Comparison of ENCODE assay signal across 17 cellular contexts in genomic region chr2:121697108-121697631, GRCh38. TPM values are rescaled to one million over a fixed set of nuclear protein-coding genes. Genes with fewer than 3 reads are reported as not detected.
DNase-seq lines count a peak whose midpoint lies in the region; ATAC-seq, FAIRE-seq and TF ChIP-seq lines count a peak whose summit lies in the region.
"Had no signal": no experiment of that assay in that cellular context is flagged by ENCODE, and none has a peak within 500 bp of the region (broad histone marks: within the 10 kb centered on the region; RNA-seq: fewer than 3 reads in every experiment).

No MANE protein-coding gene starts in this region.

- H3K9me1 ChIP-seq in keratinocyte (ENCODE audit: control insufficient read depth, extremely low read depth, insufficient read depth, low read length), result no peaks in the 10 kb centered on the region

- H3K79me2 ChIP-seq in keratinocyte (ENCODE audit: control insufficient read depth, insufficient read depth, low read length), result no peaks in the 10 kb centered on the region
- no peaks in the 10 kb centered on the region for H3K79me2 ChIP-seq in smooth muscle cell (ENCODE audit: low read depth)

- H3K36me3 Mint-ChIP-seq in activated CD4-positive, alpha-beta T cell treated with anti-CD3 and anti-CD28 coated beads, Interleukin-2, amount 10 ng/mL, durations not matched to agents 24 days and 14 days (ENCODE audit: low read depth), result no peaks in the 10 kb centered on the region
- H3K36me3 Mint-ChIP-seq in T-helper 17 cell (ENCODE audit: low read depth) (peaks cover 2% of the 10 kb centered on the region), osteocyte (ENCODE audit: unreplicated experiment) (no peaks in the 10 kb centered on the region)

- DNase-seq in activated CD4-positive, alpha-beta T cell treated with anti-CD3 and anti-CD28 coated beads, Interleukin-2, amount 10 ng/mL, durations not matched to agents 24 days and 14 days, result no peak
- DNase-seq in activated CD4-positive, alpha-beta T cell treated with anti-CD3 and anti-CD28 coated beads for 4 hours, result no peak
- DNase-seq in T-helper 17 cell (no peak), keratinocyte (ENCODE audit: low read depth, low spot score) (no peak), smooth muscle cell (lab: John Stamatoyannopoulos, UW; ENCODE audit: unreplicated experiment) (no peak), osteocyte (ENCODE audit: extremely low spot score, unreplicated experiment) (no peak), HEK293T (ENCODE audit: extremely low spot score) (no peak)
- DNase-seq: DMS53, KG1, NCI-H2081 treated with DMSO at 0.1 percent for 48 hours, substantia nigra had no signal

- no peak for FAIRE-seq in keratinocyte (lab: Jason Lieb, UNC)
- FAIRE-seq: A204.1, endometrium, GM12878 had no signal

- H3K9me3 Mint-ChIP-seq in activated CD4-positive, alpha-beta T cell treated with anti-CD3 and anti-CD28 coated beads, Interleukin-2, amount 10 ng/mL, durations not matched to agents 24 days and 14 days, result no peaks in the 10 kb centered on the region
- H3K9me3 Mint-ChIP-seq in osteocyte (ENCODE audit: unreplicated experiment), result no peaks in the 10 kb centered on the region
- H3K9me3 Mint-ChIP-seq: GM23338; T-helper 1 cell treated with Interleukin-12 subunit alpha and Interleukin-12 subunit beta and Interleukin-4 antibody, amounts not matched to agents 30 μg/mL and 1 μg/mL, for 36 hours had no signal

- H3K27ac Mint-ChIP-seq in activated CD4-positive, alpha-beta T cell treated with anti-CD3 and anti-CD28 coated beads, Interleukin-2, amount 10 ng/mL, durations not matched to agents 24 days and 14 days, result peak overlapping the region; percentile 13
- H3K27ac Mint-ChIP-seq in T-helper 17 cell (peak overlapping the region; percentile 99), osteocyte (ENCODE audit: unreplicated experiment) (no peak overlapping the region)
- H3K27ac Mint-ChIP-seq: GM23338; T-helper 1 cell treated with Interleukin-12 subunit alpha and Interleukin-12 subunit beta and Interleukin-4 antibody, amounts not matched to agents 30 μg/mL and 1 μg/mL, for 36 hours had no signal

- POLR2A ChIA-PET in HEK293T (lab: Yijun Ruan, JAX), result interaction anchor here (0.8 kb wide), 1 partner anchor 40 kb away, joined by 3 read pairs; the partner anchor contains the start of gene NIFK

- WGBS in smooth muscle cell (ENCODE audit: low lambda C conversion rate), result 46% methylated on average over 4 of the region's 4 CpGs

- no peaks in the 10 kb centered on the region for H4K20me1 ChIP-seq in keratinocyte (ENCODE audit: control insufficient read depth, extremely low read depth, insufficient read depth, low read length)
- no peaks in the 10 kb centered on the region for H4K20me1 ChIP-seq in smooth muscle cell (ENCODE audit: low read depth)

- intact Hi-C loops in activated CD4-positive, alpha-beta T cell treated with anti-CD3 and anti-CD28 coated beads, Interleukin-2, amount 10 ng/mL, durations not matched to agents 24 days and 14 days (cut with micrococcal nuclease), result no loop called here

- TF ChIP-seq CTCF in keratinocyte (optimal IDR thresholded peaks at IDR 0.05 in 1 of 3, IDR thresholded peaks at IDR 0.05 in 1 of 3, conservative IDR thresholded peaks at IDR 0.05 in 1 of 3; ENCODE audit: extremely low read depth in 1 of 3, insufficient read depth in 2 of 3, low read length in 3 of 3) (no peak), smooth muscle cell (IDR thresholded peaks at IDR 0.05; ENCODE audit: borderline replicate concordance, insufficient read depth, poor library complexity, severe bottlenecking) (no peak), osteocyte (IDR thresholded peaks at IDR 0.05) (no peak)

- no peak overlapping the region for H3K9ac ChIP-seq in keratinocyte (ENCODE audit: control insufficient read depth, extremely low read depth, insufficient read depth, low read length)
- no peak overlapping the region for H3K9ac ChIP-seq in smooth muscle cell (ENCODE audit: low read depth)

- H2AFZ ChIP-seq in keratinocyte (ENCODE audit: control insufficient read depth, low read length) (peak overlapping the region; percentile 46), smooth muscle cell (ENCODE audit: low read depth) (no peak overlapping the region)
- H2AFZ ChIP-seq: GM23338 had no signal

- H3K36me3 ChIP-seq in keratinocyte (ENCODE audit: control insufficient read depth in 2 of 2, extremely low read depth in 1 of 2, insufficient read depth in 2 of 2, low read length in 2 of 2), result no peaks in the 10 kb centered on the region
- no peaks in the 10 kb centered on the region for H3K36me3 ChIP-seq in smooth muscle cell (ENCODE audit: low read depth)

- H3K4me1 ChIP-seq in keratinocyte (ENCODE audit: control insufficient read depth, extremely low read depth, insufficient read depth, low read length) (peaks cover 41% of the 10 kb centered on the region), smooth muscle cell (ENCODE audit: low read depth) (peaks cover 2% of the 10 kb centered on the region)

- dilution Hi-C loops in keratinocyte (cut with MboI; ENCODE audit: extremely low pct_ligation_motif_present, low sequenced_read_pairs), result no loop called here

- H3F3A ChIP-seq in smooth muscle cell (ENCODE audit: low read depth), result no peaks in the 10 kb centered on the region

- peaks cover 37% of the 10 kb centered on the region for H3K4me1 Mint-ChIP-seq in activated CD4-positive, alpha-beta T cell treated with anti-CD3 and anti-CD28 coated beads, Interleukin-2, amount 10 ng/mL, durations not matched to agents 24 days and 14 days
- H3K4me1 Mint-ChIP-seq in T-helper 17 cell, result peaks cover 28% of the 10 kb centered on the region
- peaks cover 14% of the 10 kb centered on the region for H3K4me1 Mint-ChIP-seq in osteocyte (ENCODE audit: unreplicated experiment)

- no peaks in the 10 kb centered on the region for H3K27me3 Mint-ChIP-seq in activated CD4-positive, alpha-beta T cell treated with anti-CD3 and anti-CD28 coated beads, Interleukin-2, amount 10 ng/mL, durations not matched to agents 24 days and 14 days
- H3K27me3 Mint-ChIP-seq in T-helper 17 cell, result no peaks in the 10 kb centered on the region
- no peaks in the 10 kb centered on the region for H3K27me3 Mint-ChIP-seq in osteocyte (ENCODE audit: unreplicated experiment)

- CTCF ChIA-PET in HEK293T (lab: Yijun Ruan, JAX), result interaction anchor here (0.6 kb wide), 1 partner anchor 103 kb away, joined by 3 read pairs; no protein-coding TSS in a partner anchor

- H3K4me3 Mint-ChIP-seq in activated CD4-positive, alpha-beta T cell treated with anti-CD3 and anti-CD28 coated beads, Interleukin-2, amount 10 ng/mL, durations not matched to agents 24 days and 14 days, result no peak overlapping the region
- H3K4me3 Mint-ChIP-seq in T-helper 17 cell, result no peak overlapping the region
- no peak overlapping the region for H3K4me3 Mint-ChIP-seq in osteocyte (ENCODE audit: unreplicated experiment)
- H3K4me3 Mint-ChIP-seq: GM23338; T-helper 1 cell treated with Interleukin-12 subunit alpha and Interleukin-12 subunit beta and Interleukin-4 antibody, amounts not matched to agents 30 μg/mL and 1 μg/mL, for 36 hours had no signal

- no peaks in the 10 kb centered on the region for H3K9me3 ChIP-seq in T-helper 17 cell (ENCODE audit: control insufficient read depth, low read length, poor library complexity, severe bottlenecking)
- H3K9me3 ChIP-seq in keratinocyte (ENCODE audit: control insufficient read depth, low read depth, low read length), result no peaks in the 10 kb centered on the region
- H3K9me3 ChIP-seq in smooth muscle cell (replicated peaks; ENCODE audit: low read depth), result no peaks in the 10 kb centered on the region

- no peak for ATAC-seq in T-helper 17 cell
- ATAC-seq in HG02885 (IDR thresholded peaks at IDR 0.05; ENCODE audit: poor library complexity, unreplicated experiment), result no peak
- ATAC-seq: GM12878 had no signal

- no peak overlapping the region for H3K4me3 ChIP-seq in keratinocyte (ENCODE audit: control insufficient read depth in 2 of 3, extremely low read depth in 1 of 3, insufficient read depth in 2 of 3, low read depth in 1 of 3, low read length in 3 of 3)
- H3K4me3 ChIP-seq in smooth muscle cell, result no peak overlapping the region
- H3K4me3 ChIP-seq: GM12878, GM23338 had no signal

- H3K27ac ChIP-seq in keratinocyte (ENCODE audit: control insufficient read depth, insufficient read depth, low read length) (no peak overlapping the region), smooth muscle cell (ENCODE audit: low read depth) (peak overlapping the region; percentile 37)

- H3K4me2 ChIP-seq in keratinocyte (ENCODE audit: control insufficient read depth, extremely low read depth, insufficient read depth, low read depth, low read length) (no peak overlapping the region), smooth muscle cell (no peak overlapping the region)
- H3K4me2 ChIP-seq: GM23338 had no signal

- no peaks in the 10 kb centered on the region for H3K27me3 ChIP-seq in keratinocyte (ENCODE audit: control insufficient read depth, extremely low read depth, insufficient read depth, low read length)
- no peaks in the 10 kb centered on the region for H3K27me3 ChIP-seq in smooth muscle cell (ENCODE audit: low read depth)

RNA-seq across cellular contexts. Expression of gene NIFK, which starts 39.5 kb away (rescaled TPM):
- 164 and 177 TPM in 2 replicates for total RNA-seq in activated CD4-positive, alpha-beta T cell treated with anti-CD3 and anti-CD28 coated beads, Interleukin-2, amount 10 ng/mL, durations not matched to agents 24 days and 14 days
- total RNA-seq in T-helper 17 cell (10 to 100 TPM; 30.2 to 31.9 TPM), smooth muscle cell (28.0 and 92.5 TPM in 2 replicates), osteocyte (39.9 and 41.0 TPM in 2 replicates)
- polyA plus RNA-seq in keratinocyte (34.8 to 60.4 TPM (median 39.4 TPM) in 3 replicates), smooth muscle cell (43.6 and 45.1 TPM in 2 replicates)
- polyA plus RNA-seq in keratinocyte (2011; ENCODE audit: low read depth), result 170 TPM
- polyA plus RNA-seq in keratinocyte (2011; cell fraction: cytosol; rRNA removed), result 38.8 and 56.4 TPM in 2 replicates
- polyA plus RNA-seq in keratinocyte (2011; cell fraction: nucleus; rRNA removed), result 30.4 and 46.2 TPM in 2 replicates
- 69.5 and 73.0 TPM in 2 replicates for polyA plus RNA-seq in keratinocyte (2012; ENCODE audit: low replicate concordance)
- 2.9 to 21.7 TPM (median 15.1 TPM) in 3 replicates for polyA minus RNA-seq in keratinocyte
- 19.6 TPM for polyA minus RNA-seq in keratinocyte (2011; cell fraction: cytosol; rRNA and poly(A)+ RNA removed)
- 9.9 and 15.2 TPM in 2 replicates for polyA minus RNA-seq in keratinocyte (2011; cell fraction: nucleus; rRNA and poly(A)+ RNA removed)

RNA-seq across cellular contexts. Expression of gene CLASP1, which starts 47.9 kb away (rescaled TPM):
- 69.3 and 78.5 TPM in 2 replicates for total RNA-seq in activated CD4-positive, alpha-beta T cell treated with anti-CD3 and anti-CD28 coated beads, Interleukin-2, amount 10 ng/mL, durations not matched to agents 24 days and 14 days
- total RNA-seq in T-helper 17 cell (10 to 100 TPM; 63.4 to 69.5 TPM), smooth muscle cell (33.8 and 54.8 TPM in 2 replicates), osteocyte (59.9 and 62.4 TPM in 2 replicates)
- polyA plus RNA-seq in keratinocyte (11.1 to 16.7 TPM (median 16.3 TPM) in 3 replicates), smooth muscle cell (15.0 and 16.1 TPM in 2 replicates)
- polyA plus RNA-seq in keratinocyte (2011; ENCODE audit: low read depth), result 48.7 TPM
- polyA plus RNA-seq in keratinocyte (2011; cell fraction: cytosol; rRNA removed), result 15.7 and 17.9 TPM in 2 replicates
- polyA plus RNA-seq in keratinocyte (2011; cell fraction: nucleus; rRNA removed), result 63.1 and 70.1 TPM in 2 replicates
- 32.7 and 35.1 TPM in 2 replicates for polyA plus RNA-seq in keratinocyte (2012; ENCODE audit: low replicate concordance)
- 49.9 to 95.4 TPM (median 60.2 TPM) in 3 replicates for polyA minus RNA-seq in keratinocyte
- 23.0 TPM for polyA minus RNA-seq in keratinocyte (2011; cell fraction: cytosol; rRNA and poly(A)+ RNA removed)
- 150 and 265 TPM in 2 replicates for polyA minus RNA-seq in keratinocyte (2011; cell fraction: nucleus; rRNA and poly(A)+ RNA removed)

RNA-seq across cellular contexts. Expression of gene TSN, which starts 58.3 kb away (rescaled TPM):
- total RNA-seq in activated CD4-positive, alpha-beta T cell treated with anti-CD3 and anti-CD28 coated beads, Interleukin-2, amount 10 ng/mL, durations not matched to agents 24 days and 14 days, result 72.6 and 76.5 TPM in 2 replicates
- total RNA-seq in T-helper 17 cell, result 10 to 100 TPM; 37.0 to 55.9 TPM
- 45.0 to 78.4 TPM (median 53.2 TPM) in 3 replicates for polyA plus RNA-seq in keratinocyte
- polyA plus RNA-seq in keratinocyte (2011; ENCODE audit: low read depth), result 23.3 TPM
- 44.4 and 63.6 TPM in 2 replicates for polyA plus RNA-seq in keratinocyte (2011; cell fraction: cytosol; rRNA removed)
- 40.4 and 47.5 TPM in 2 replicates for polyA plus RNA-seq in keratinocyte (2011; cell fraction: nucleus; rRNA removed)
- 34.4 and 40.6 TPM in 2 replicates for polyA plus RNA-seq in keratinocyte (2012; ENCODE audit: low replicate concordance)
- polyA minus RNA-seq in keratinocyte, result 36.6 to 52.0 TPM (median 51.4 TPM) in 3 replicates
- polyA minus RNA-seq in keratinocyte (2011; cell fraction: cytosol; rRNA and poly(A)+ RNA removed), result 35.3 TPM
- 19.1 and 28.1 TPM in 2 replicates for polyA minus RNA-seq in keratinocyte (2011; cell fraction: nucleus; rRNA and poly(A)+ RNA removed)
- total RNA-seq in smooth muscle cell, result 53.1 and 61.8 TPM in 2 replicates
- polyA plus RNA-seq in smooth muscle cell, result 43.8 and 47.3 TPM in 2 replicates
- total RNA-seq in osteocyte, result 61.4 and 68.6 TPM in 2 replicates
